ENCODE assay signal across 16 cellular contexts in genomic region chr9:96626912-96627311, GRCh38.
"Had no signal": no experiment of that assay in that cellular context is flagged by ENCODE, and none has a peak within 500 bp of the region (broad histone marks: within the 10 kb centered on the region; RNA-seq: fewer than 3 reads in every experiment).

No MANE protein-coding gene starts in this region.

- DNase-seq: activated CD4-positive, alpha-beta memory T cell treated with anti-CD3 and anti-CD28 coated beads, Interleukin-2, amount 10 ng/mL, durations not matched to agents 7 days and 5 days; activated effector memory CD4-positive, alpha-beta T cell treated with Interleukin-2 at 50 U/mL for 16 hours; activated T-cell treated with anti-CD3 and anti-CD28 coated beads, Interleukin-2, amount 50 U/mL, for 4 hours; cortex of kidney; effector CD4-positive, alpha-beta T cell; left colon; mucosa of descending colon; naive thymus-derived CD4-positive, alpha-beta T cell; pancreas; stimulated activated CD4-positive, alpha-beta T cell treated with anti-CD3 and anti-CD28 coated beads, Interleukin-1b, Interleukin-23, amount 100 ng/mL, for 48 hours; stomach; testis; upper lobe of right lung had no signal

- H3K36me3 ChIP-seq: pancreas, stomach, upper lobe of right lung had no signal

- ATAC-seq: activated T-cell treated with anti-CD3 and anti-CD28 coated beads, Interleukin-2, amount 50 U/mL, for 4 hours; left colon; mucosa of descending colon; naive thymus-derived CD4-positive, alpha-beta T cell; pancreas; sciatic nerve; upper lobe of right lung had no signal

- H3K4me3 ChIP-seq: lung, mucosa of descending colon, pancreas, stomach, testis, upper lobe of right lung had no signal

- H3K4me1 ChIP-seq: pancreas, stomach, testis, upper lobe of right lung had no signal

- H3K27me3 ChIP-seq: testis, upper lobe of right lung had no signal

- H3K9me3 ChIP-seq: mucosa of descending colon, pancreas, stomach, testis, upper lobe of right lung had no signal

- H3K27ac ChIP-seq: pancreas, stomach, testis, upper lobe of right lung, VCaP had no signal
